Comparison of ENCODE assay signal across 8 cellular contexts in genomic region chr17:59311051-59311468, GRCh38. TPM values are rescaled to one million over a fixed set of nuclear protein-coding genes. Genes with fewer than 3 reads are reported as not detected.
DNase-seq lines count a peak whose midpoint lies in the region; ATAC-seq and TF ChIP-seq lines count a peak whose summit lies in the region.

No MANE protein-coding gene starts in this region.

- peaks cover 6% of the 10 kb centered on the region for H3K4me1 Mint-ChIP-seq in stimulated activated naive CD8-positive, alpha-beta T cell treated with anti-CD3 and anti-CD28 coated beads, Interleukin-15, amount 100 ng/mL, for 72 hours

- H3K4me3 Mint-ChIP-seq in stimulated activated naive CD8-positive, alpha-beta T cell treated with anti-CD3 and anti-CD28 coated beads, Interleukin-15, amount 100 ng/mL, for 72 hours, result no peak overlapping the region

- no peaks in the 10 kb centered on the region for H3K36me3 ChIP-seq in HEK293 (ENCODE audit: control insufficient read depth in 2 of 2, insufficient read depth in 1 of 2, low read length in 2 of 2)

- H3K9me3 ChIP-seq in HEK293 (ENCODE audit: control insufficient read depth, insufficient read depth, low read depth, low read length), result no peaks in the 10 kb centered on the region

- ATAC-seq in left lobe of liver, result peak; percentile 100
- peak; percentile 96 for ATAC-seq in stimulated activated naive CD8-positive, alpha-beta T cell treated with anti-CD3 and anti-CD28 coated beads, Interleukin-15, amount 100 ng/mL, for 72 hours
- ATAC-seq in GM19452 (IDR thresholded peaks at IDR 0.05; ENCODE audit: unreplicated experiment), result no peak

- no peaks in the 10 kb centered on the region for H3K27me3 Mint-ChIP-seq in stimulated activated naive CD8-positive, alpha-beta T cell treated with anti-CD3 and anti-CD28 coated beads, Interleukin-15, amount 100 ng/mL, for 72 hours

- CTCF ChIA-PET in HEK293 (lab: Yijun Ruan, JAX), result interaction anchor here (0.5 to 12.1 kb wide), 44 partner anchors 9 to 1248 kb away, joined by 3 to 290 read pairs (median 4); partner anchors contain the start of gene GDPD1

- no peak overlapping the region for H3K27ac ChIP-seq in HEK293 (ENCODE audit: extremely low read depth, low read depth, low read length)

- no peaks in the 10 kb centered on the region for H3K9me3 Mint-ChIP-seq in stimulated activated naive CD8-positive, alpha-beta T cell treated with anti-CD3 and anti-CD28 coated beads, Interleukin-15, amount 100 ng/mL, for 72 hours

- POLR2A ChIA-PET in HEK293 (lab: Yijun Ruan, JAX), result interaction anchor here (0.5 to 1.2 kb wide), 3 partner anchors 91 to 254 kb away, joined by 3 to 4 read pairs (median 3); partner anchors contain the start of genes DHX40 and GDPD1

- no peaks in the 10 kb centered on the region for H3K4me1 ChIP-seq in HEK293 (ENCODE audit: control insufficient read depth, insufficient read depth, low read length)

- H3K27ac Mint-ChIP-seq in stimulated activated naive CD8-positive, alpha-beta T cell treated with anti-CD3 and anti-CD28 coated beads, Interleukin-15, amount 100 ng/mL, for 72 hours, result no peak overlapping the region

- H3K4me3 ChIP-seq in HEK293 (ENCODE audit: low read depth, low read length) (no peak overlapping the region), choroid plexus epithelial cell (ENCODE audit: low read depth, low read length) (no peak overlapping the region)

- peak; percentile 63 for DNase-seq in DMS153 treated with DMSO at 0.1 percent for 48 hours (lab: John Stamatoyannopoulos, UW; ENCODE audit: unreplicated experiment)
- peak; percentile 76 to 80 for DNase-seq in NCI-H2081 (lab: John Stamatoyannopoulos, UW)
- DNase-seq in T-helper 2 cell, result peak in 3 of 5 experiments; percentile 9 to 75 (median 16)
- DNase-seq in choroid plexus epithelial cell (ENCODE audit: low read depth), result peak; percentile 66
- peak; percentile 48 for DNase-seq in left lobe of liver (ENCODE audit: low spot score)
- peak; percentile 51 to 52 for DNase-seq in stimulated activated naive CD8-positive, alpha-beta T cell treated with anti-CD3 and anti-CD28 coated beads, Interleukin-15, amount 100 ng/mL, for 72 hours

- TF ChIP-seq CTCF in HEK293 (tag by site-specific recombination; IDR thresholded peaks at IDR 0.05) (peak; percentile 88), choroid plexus epithelial cell (conservative IDR thresholded peaks at IDR 0.05; ENCODE audit: low read depth, low read length) (peak; percentile 76)

TF ChIP-seq in HEK293, 187 proteins besides CTCF, POLR2A, EP300 and RAD21:
- TF ChIP-seq PRDM1 (tag by site-specific recombination; IDR thresholded peaks at IDR 0.05) (0 out of 2 replicates have a peak, but pooled peaks have one; percentile 10), ZNF660 (tag by site-specific recombination; IDR thresholded peaks at IDR 0.05) (peak; percentile 83), ZNF274 (IDR thresholded peaks at IDR 0.05; ENCODE audit: low read length) (no peak), ZNF274 (tag by site-specific recombination; IDR thresholded peaks at IDR 0.05; ENCODE audit: borderline replicate concordance) (no peak), ZBTB48 (tag by site-specific recombination; IDR thresholded peaks at IDR 0.05) (0 out of 2 replicates have a peak, but pooled peaks have one; percentile 30), ZBTB17 (tag by site-specific recombination; IDR thresholded peaks at IDR 0.05) (peak; percentile 50), ZNF561 (tag by site-specific recombination; IDR thresholded peaks at IDR 0.05; ENCODE audit: borderline replicate concordance) (0 out of 2 replicates have a peak, but pooled peaks have one; percentile 57), ZNF10 (tag by site-specific recombination; IDR thresholded peaks at IDR 0.05) (0 out of 2 replicates have a peak, but pooled peaks have one; percentile 6), ZNF184 (tag by site-specific recombination; IDR thresholded peaks at IDR 0.05) (0 out of 2 replicates have a peak, but pooled peaks have one; percentile 17), PRDM10 (tag by site-specific recombination; IDR thresholded peaks at IDR 0.05) (0 out of 2 replicates have a peak, but pooled peaks have one; percentile 8), INSM2 (tag by site-specific recombination; IDR thresholded peaks at IDR 0.05) (no peak), SP7 (tag by site-specific recombination; IDR thresholded peaks at IDR 0.05) (0 out of 2 replicates have a peak, but pooled peaks have one; percentile 14), ZNF529 (tag by site-specific recombination; IDR thresholded peaks at IDR 0.05; ENCODE audit: insufficient replicate concordance) (no peak), GFI1B (tag by site-specific recombination; IDR thresholded peaks at IDR 0.05) (no peak), ZNF654 (tag by site-specific recombination; IDR thresholded peaks at IDR 0.05; ENCODE audit: low read depth) (peak; percentile 96), KLF17 (tag by site-specific recombination; IDR thresholded peaks at IDR 0.05) (0 out of 2 replicates have a peak, but pooled peaks have one; percentile 13), SP3 (tag by site-specific recombination; IDR thresholded peaks at IDR 0.05) (0 out of 2 replicates have a peak, but pooled peaks have one; percentile 15)

RNA-seq across cellular contexts. Expression of gene YPEL2, which starts 20.4 kb away (rescaled TPM):
- 18.9 TPM for total RNA-seq in left lobe of liver

Comparison
In these comparisons a context has a peak if more than half of its experiments do, and no peak if none do; other contexts are left out.
1. DNase-seq: peak in every context shown above with its lines; median percentile 78 in NCI-H2081; 66 in choroid plexus epithelial cell; 63 in DMS153 treated with DMSO at 0.1 percent for 48 hours; 52 in stimulated activated naive CD8-positive, alpha-beta T cell treated with anti-CD3 and anti-CD28 coated beads, Interleukin-15, amount 100 ng/mL, for 72 hours; 48 in left lobe of liver; 16 in T-helper 2 cell.